16 cellular contexts compared by ENCODE assay signal in genomic region chr4:4912155-4912554, GRCh38. TPM values are rescaled to one million over a fixed set of nuclear protein-coding genes. Genes with fewer than 3 reads are reported as not detected.
A peak's percentile ranks its signal among the peaks of the same experiment; 100 is the strongest.
DNase-seq lines count a peak whose midpoint lies in the region; ATAC-seq and TF ChIP-seq lines count a peak whose summit lies in the region.
"Had no signal": no experiment of that assay in that cellular context is flagged by ENCODE, and none has a peak within 500 bp of the region (broad histone marks: within the 10 kb centered on the region; RNA-seq: fewer than 3 reads in every experiment).

No MANE protein-coding gene starts in this region.

- H3K27me3 Mint-ChIP-seq in type B pancreatic cell = peaks cover 49% of the 10 kb centered on the region

- DNase-seq in GM23248 (peak; percentile 41), ecto neural progenitor cell (ENCODE audit: low spot score) (peak; percentile 1), islet precursor cell (peak; percentile 16), type B pancreatic cell (ENCODE audit: extremely low spot score, unreplicated experiment) (peak; percentile 16), NCI-H2171 treated with DMSO at 0.1 percent for 48 hours (lab: John Stamatoyannopoulos, UW) (no peak)
- DNase-seq in activated CD8-positive, alpha-beta memory T cell treated with anti-CD3 and anti-CD28 coated beads, Interleukin-2, amount 50 U/mL, for 48 hours = no peak
- DNase-seq: CD4-positive, CD25-positive, alpha-beta regulatory T cell; CD8-positive, alpha-beta memory T cell; DMS153; DMS79; GDM1; H9 had no signal

- TF ChIP-seq CTCF in type B pancreatic cell (conservative IDR thresholded peaks at IDR 0.05) = no peak

- in situ Hi-C loops in GM23248 (cut with MboI) = no loop called here

- H3K4me3 Mint-ChIP-seq in type B pancreatic cell = no peak overlapping the region
- H3K4me3 Mint-ChIP-seq: B cell; CD4-positive, CD25-positive, alpha-beta regulatory T cell; CD8-positive, alpha-beta memory T cell; H9 had no signal

- no peak overlapping the region for H3K4me3 ChIP-seq in GM23248
- H3K4me3 ChIP-seq: BLaER1 treated with 17β-estradiol and CSF1 and Interleukin-3, amounts not matched to agents 10 nM and 100 nM had no signal

- H2AFZ ChIP-seq in GM23248 = no peak overlapping the region

- peaks cover 8% of the 10 kb centered on the region; the same call in 1 of the 2 replicates for H3K4me1 ChIP-seq in GM23248 (ENCODE audit: insufficient read depth)

- H3F3A ChIP-seq in GM23248 (ENCODE audit: insufficient read depth) = no peaks in the 10 kb centered on the region; the same call in 1 of the 2 replicates

- H3K79me2 ChIP-seq in GM23248 (ENCODE audit: insufficient read depth) = no peaks in the 10 kb centered on the region

- no peak for ATAC-seq in GM18870 (IDR thresholded peaks at IDR 0.05; ENCODE audit: unreplicated experiment)

- 0 out of 2 replicates have a peak, but pooled peaks cover under 1% of the 10 kb centered on the region for H3K27me3 ChIP-seq in GM23248 (replicated peaks; ENCODE audit: insufficient read depth)
- H3K27me3 ChIP-seq: BLaER1 treated with 17β-estradiol and CSF1 and Interleukin-3, amounts not matched to agents 10 nM and 100 nM had no signal

- H3K9me2 ChIP-seq in GM23248 (ENCODE audit: insufficient read depth) = no peaks in the 10 kb centered on the region; the same call in 1 of the 2 replicates

- H3K27ac Mint-ChIP-seq in type B pancreatic cell = no peak overlapping the region
- H3K27ac Mint-ChIP-seq: B cell; CD4-positive, CD25-positive, alpha-beta regulatory T cell; CD8-positive, alpha-beta memory T cell; H9 had no signal

- WGBS in GM23248 (ENCODE audit: low coverage in 1 of 2, low lambda C conversion rate in 2 of 2, missing lambda C conversion rate in 2 of 2), 2 experiments = 29 to 46% methylated on average over 2 of the region's 2 CpGs

- H3K9ac ChIP-seq in GM23248 = no peak overlapping the region
- H3K9ac ChIP-seq: BLaER1 treated with 17β-estradiol and CSF1 and Interleukin-3, amounts not matched to agents 10 nM and 100 nM had no signal

- no peaks in the 10 kb centered on the region for H3K9me3 ChIP-seq in GM23248 (ENCODE audit: low read depth)

- H4K20me1 ChIP-seq in GM23248 (ENCODE audit: insufficient read depth) = no peaks in the 10 kb centered on the region
- H4K20me1 ChIP-seq: BLaER1 treated with 17β-estradiol and CSF1 and Interleukin-3, amounts not matched to agents 10 nM and 100 nM had no signal

- H3K36me3 Mint-ChIP-seq in type B pancreatic cell = no peaks in the 10 kb centered on the region
- H3K36me3 Mint-ChIP-seq: CD4-positive, CD25-positive, alpha-beta regulatory T cell; CD8-positive, alpha-beta memory T cell had no signal

- no peak overlapping the region for H3K4me2 ChIP-seq in GM23248 (ENCODE audit: unreplicated experiment)
- H3K4me2 ChIP-seq: BLaER1 treated with 17β-estradiol and CSF1 and Interleukin-3, amounts not matched to agents 10 nM and 100 nM had no signal

- H3K36me3 ChIP-seq in GM23248 (ENCODE audit: low read depth) = no peaks in the 10 kb centered on the region
- H3K36me3 ChIP-seq: BLaER1 treated with 17β-estradiol and CSF1 and Interleukin-3, amounts not matched to agents 10 nM and 100 nM had no signal

- no peaks in the 10 kb centered on the region for H3K4me1 Mint-ChIP-seq in type B pancreatic cell (ENCODE audit: unreplicated experiment)
- H3K4me1 Mint-ChIP-seq: B cell; CD4-positive, CD25-positive, alpha-beta regulatory T cell; CD8-positive, alpha-beta memory T cell; H9 had no signal

- no peaks in the 10 kb centered on the region for H3K9me3 Mint-ChIP-seq in type B pancreatic cell
- H3K9me3 Mint-ChIP-seq: H9 had no signal

- H3K27ac ChIP-seq in GM23248 = no peak overlapping the region
- H3K27ac ChIP-seq: BLaER1 treated with 17β-estradiol and CSF1 and Interleukin-3, amounts not matched to agents 10 nM and 100 nM had no signal

RNA-seq across cellular contexts. Expression of gene MSX1, which starts 52.7 kb away (rescaled TPM):
- total RNA-seq in GM23248 (2014; rRNA removed; shearing (Covaris generic)) = 26.1 and 32.1 TPM in 2 replicates
- polyA plus RNA-seq in GM23248 (2016; fragmentation: Nextera tagmentation; extraction: Ambion mirVana) = 16.8 and 17.2 TPM in 2 replicates
- 7.4 and 67.3 TPM in 2 replicates for total RNA-seq in type B pancreatic cell (ENCODE audit: low replicate concordance)
- total RNA-seq: B cell, H1, H9 had no signal
- polyA plus RNA-seq: CD8-positive, alpha-beta memory T cell had no signal

Comparison
In these comparisons a context has a peak if more than half of its experiments do, and no peak if none do; other contexts are left out.
1. DNase-seq: peak in GM23248 (single experiment), ecto neural progenitor cell (single experiment), islet precursor cell (single experiment) and type B pancreatic cell (single experiment); none in activated CD8-positive, alpha-beta memory T cell treated with anti-CD3 and anti-CD28 coated beads, Interleukin-2, amount 50 U/mL, for 48 hours (single experiment) and NCI-H2171 treated with DMSO at 0.1 percent for 48 hours (single experiment).